ENCODE assay signal across 21 cellular contexts in genomic region chr9:3888496-3888858, GRCh38.
DNase-seq lines count a peak whose midpoint lies in the region; ATAC-seq, FAIRE-seq and TF ChIP-seq lines count a peak whose summit lies in the region.
"Had no signal": no experiment of that assay in that cellular context is flagged by ENCODE, and none has a peak within 500 bp of the region (broad histone marks: within the 10 kb centered on the region; RNA-seq: fewer than 3 reads in every experiment).

No MANE protein-coding gene starts in this region.

- H3K9ac ChIP-seq in neural cell (ENCODE audit: low read length): no peak overlapping the region

- CTCF ChIA-PET in activated naive CD4-positive, alpha-beta T cell treated with anti-CD3 and anti-CD28 coated beads for 36 hours (lab: Charles Lee): interaction anchor here (1.0 to 1.1 kb wide), 3 partner anchors 8 to 44 kb away, joined by 3 to 4 read pairs (median 3); no protein-coding TSS in a partner anchor

- peak overlapping the region; percentile 81 for H3K27ac ChIP-seq in neural cell (ENCODE audit: low read length)

- no peaks in the 10 kb centered on the region for H3K36me3 ChIP-seq in neural cell (ENCODE audit: insufficient read depth, low read length)

- H3K9me3 ChIP-seq in neural cell (ENCODE audit: low read length): no peaks in the 10 kb centered on the region

- H4K20me1 ChIP-seq in neural cell (ENCODE audit: insufficient read depth): no peaks in the 10 kb centered on the region

- H3K27ac Mint-ChIP-seq in activated naive CD4-positive, alpha-beta T cell treated with anti-CD3 and anti-CD28 coated beads for 36 hours: no peak overlapping the region
- H3K27ac Mint-ChIP-seq in activated T-helper 17 cell treated with anti-CD3 and anti-CD28 coated beads, Interleukin-2, amount 50 U/mL, for 72 hours: no peak overlapping the region
- H3K27ac Mint-ChIP-seq: B cell; CD4-positive, alpha-beta T cell; IgD-negative memory B cell had no signal

- TF ChIP-seq RAD21 in neural cell (conservative IDR thresholded peaks at IDR 0.05): no peak

- H3K9me2 ChIP-seq in neural cell (ENCODE audit: insufficient read depth, low read length): no peaks in the 10 kb centered on the region

- ATAC-seq in GM19463 (IDR thresholded peaks at IDR 0.05; ENCODE audit: unreplicated experiment) (peak; percentile 62), HG03095 (IDR thresholded peaks at IDR 0.05; ENCODE audit: unreplicated experiment) (no peak)
- ATAC-seq in activated T-helper 17 cell treated with anti-CD3 and anti-CD28 coated beads, Interleukin-2, amount 50 U/mL, for 72 hours (replicated peaks): peak; percentile 23

- H3K79me2 ChIP-seq in neural cell (replicated peaks; ENCODE audit: insufficient read depth, low read length): no peaks in the 10 kb centered on the region

- H3F3A ChIP-seq in neural cell (ENCODE audit: insufficient read depth, low read length, poor library complexity, severe bottlenecking): no peaks in the 10 kb centered on the region

- peak; percentile 11 for DNase-seq in activated naive CD4-positive, alpha-beta T cell treated with anti-CD3 and anti-CD28 coated beads for 36 hours
- no peak for DNase-seq in activated naive CD4-positive, alpha-beta T cell treated with anti-CD3 and anti-CD28 coated beads, Interleukin-2, amount 50 U/mL, for 16 hours
- no peak for DNase-seq in H54 (ENCODE audit: insufficient read length, low spot score)
- no peak for DNase-seq in activated CD4-positive, CD25-positive, alpha-beta regulatory T cell (lab: John Stamatoyannopoulos, UW)
- DNase-seq: Calu3; CD4-positive, alpha-beta T cell; DMS79 treated with DMSO at 0.1 percent for 48 hours; NCI-H1417; NCI-H2029; NCI-H2171 treated with DMSO at 0.1 percent for 48 hours; NCI-H510A had no signal

- H2AFZ ChIP-seq in neural cell (ENCODE audit: low read depth, low read length): no peak overlapping the region

- no peak for TF ChIP-seq EP300 in neural cell (conservative IDR thresholded peaks at IDR 0.05; ENCODE audit: poor library complexity, severe bottlenecking)

- H3K27me3 Mint-ChIP-seq in activated naive CD4-positive, alpha-beta T cell treated with anti-CD3 and anti-CD28 coated beads for 36 hours (ENCODE audit: low read depth): peaks cover 2% of the 10 kb centered on the region
- H3K27me3 Mint-ChIP-seq in activated T-helper 17 cell treated with anti-CD3 and anti-CD28 coated beads, Interleukin-2, amount 50 U/mL, for 72 hours: peaks cover 4% of the 10 kb centered on the region

- intact Hi-C loops in activated naive CD4-positive, alpha-beta T cell treated with anti-CD3 and anti-CD28 coated beads for 36 hours (cut with micrococcal nuclease): no loop called here

- H3K4me1 Mint-ChIP-seq in activated naive CD4-positive, alpha-beta T cell treated with anti-CD3 and anti-CD28 coated beads for 36 hours (ENCODE audit: low read depth): peaks cover 8% of the 10 kb centered on the region
- peaks cover 5% of the 10 kb centered on the region for H3K4me1 Mint-ChIP-seq in activated T-helper 17 cell treated with anti-CD3 and anti-CD28 coated beads, Interleukin-2, amount 50 U/mL, for 72 hours
- H3K4me1 Mint-ChIP-seq: B cell had no signal

- no peak overlapping the region for H3K4me3 ChIP-seq in neural cell (ENCODE audit: low read length)

- no peak for TF ChIP-seq CTCF in neural cell (IDR thresholded peaks at IDR 0.05; ENCODE audit: poor library complexity, severe bottlenecking)

- H3K9me3 Mint-ChIP-seq in activated naive CD4-positive, alpha-beta T cell treated with anti-CD3 and anti-CD28 coated beads for 36 hours: no peaks in the 10 kb centered on the region
- H3K9me3 Mint-ChIP-seq in activated T-helper 17 cell treated with anti-CD3 and anti-CD28 coated beads, Interleukin-2, amount 50 U/mL, for 72 hours: no peaks in the 10 kb centered on the region
- H3K9me3 Mint-ChIP-seq: CD4-positive, alpha-beta T cell; IgD-negative memory B cell had no signal

- FAIRE-seq in H54 (lab: Jason Lieb, UNC): no peak
- FAIRE-seq: G401.6, GM12891, GM19239, RCC 7860 had no signal

- no peaks in the 10 kb centered on the region for H3K27me3 ChIP-seq in neural cell (ENCODE audit: insufficient read depth, low read depth, low read length)

- no peak overlapping the region for H3K4me2 ChIP-seq in neural cell (ENCODE audit: low read length)

- TF ChIP-seq POLR2A in H54 (IDR thresholded peaks at IDR 0.05; ENCODE audit: low read depth, low read length): no peak

- H3K36me3 Mint-ChIP-seq in activated naive CD4-positive, alpha-beta T cell treated with anti-CD3 and anti-CD28 coated beads for 36 hours (ENCODE audit: low read depth): no peaks in the 10 kb centered on the region
- no peaks in the 10 kb centered on the region for H3K36me3 Mint-ChIP-seq in activated T-helper 17 cell treated with anti-CD3 and anti-CD28 coated beads, Interleukin-2, amount 50 U/mL, for 72 hours (ENCODE audit: low read depth)
- H3K36me3 Mint-ChIP-seq: IgD-negative memory B cell had no signal

- H3K4me3 Mint-ChIP-seq in activated naive CD4-positive, alpha-beta T cell treated with anti-CD3 and anti-CD28 coated beads for 36 hours: no peak overlapping the region
- H3K4me3 Mint-ChIP-seq in activated T-helper 17 cell treated with anti-CD3 and anti-CD28 coated beads, Interleukin-2, amount 50 U/mL, for 72 hours: no peak overlapping the region
- H3K4me3 Mint-ChIP-seq: B cell; CD4-positive, alpha-beta T cell; IgD-negative memory B cell had no signal

TF ChIP-seq in neural cell, 6 proteins besides CTCF, POLR2A, EP300 and RAD21:
- TF ChIP-seq SMC3 (conservative IDR thresholded peaks at IDR 0.05; ENCODE audit: poor library complexity): no peak
- TF ChIP-seq POLR2AphosphoS5 (IDR thresholded peaks at IDR 0.05): no peak
- TF ChIP-seq, protein P1, sequence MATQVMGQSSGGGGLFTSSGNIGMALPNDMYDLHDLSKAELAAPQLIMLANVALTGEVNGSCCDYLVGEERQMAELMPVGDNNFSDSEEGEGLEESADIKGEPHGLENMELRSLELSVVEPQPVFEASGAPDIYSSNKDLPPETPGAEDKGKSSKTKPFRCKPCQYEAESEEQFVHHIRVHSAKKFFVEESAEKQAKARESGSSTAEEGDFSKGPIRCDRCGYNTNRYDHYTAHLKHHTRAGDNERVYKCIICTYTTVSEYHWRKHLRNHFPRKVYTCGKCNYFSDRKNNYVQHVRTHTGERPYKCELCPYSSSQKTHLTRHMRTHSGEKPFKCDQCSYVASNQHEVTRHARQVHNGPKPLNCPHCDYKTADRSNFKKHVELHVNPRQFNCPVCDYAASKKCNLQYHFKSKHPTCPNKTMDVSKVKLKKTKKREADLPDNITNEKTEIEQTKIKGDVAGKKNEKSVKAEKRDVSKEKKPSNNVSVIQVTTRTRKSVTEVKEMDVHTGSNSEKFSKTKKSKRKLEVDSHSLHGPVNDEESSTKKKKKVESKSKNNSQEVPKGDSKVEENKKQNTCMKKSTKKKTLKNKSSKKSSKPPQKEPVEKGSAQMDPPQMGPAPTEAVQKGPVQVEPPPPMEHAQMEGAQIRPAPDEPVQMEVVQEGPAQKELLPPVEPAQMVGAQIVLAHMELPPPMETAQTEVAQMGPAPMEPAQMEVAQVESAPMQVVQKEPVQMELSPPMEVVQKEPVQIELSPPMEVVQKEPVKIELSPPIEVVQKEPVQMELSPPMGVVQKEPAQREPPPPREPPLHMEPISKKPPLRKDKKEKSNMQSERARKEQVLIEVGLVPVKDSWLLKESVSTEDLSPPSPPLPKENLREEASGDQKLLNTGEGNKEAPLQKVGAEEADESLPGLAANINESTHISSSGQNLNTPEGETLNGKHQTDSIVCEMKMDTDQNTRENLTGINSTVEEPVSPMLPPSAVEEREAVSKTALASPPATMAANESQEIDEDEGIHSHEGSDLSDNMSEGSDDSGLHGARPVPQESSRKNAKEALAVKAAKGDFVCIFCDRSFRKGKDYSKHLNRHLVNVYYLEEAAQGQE (IDR thresholded peaks at IDR 0.05; ENCODE audit: borderline replicate concordance): no peak
- no peak for TF ChIP-seq EZH2 (IDR thresholded peaks at IDR 0.05; ENCODE audit: borderline replicate concordance, insufficient read depth, low read length, poor library complexity, severe bottlenecking)
